In genomic region chr6:37182736-37183590, GRCh38 we compare ENCODE assay signal across 7 cellular contexts. TPM values are rescaled to one million over a fixed set of nuclear protein-coding genes. Genes with fewer than 3 reads are reported as not detected.
DNase-seq lines count a peak whose midpoint lies in the region; ATAC-seq and TF ChIP-seq lines count a peak whose summit lies in the region.

No MANE protein-coding gene starts in this region.

- H3K4me3 ChIP-seq in brain microvascular endothelial cell (ENCODE audit: low read depth, low read length), result no peak overlapping the region

- no peaks in the 10 kb centered on the region for H3K27me3 ChIP-seq in brain microvascular endothelial cell (replicated peaks)

- H3K4me3 Mint-ChIP-seq in stimulated activated naive CD8-positive, alpha-beta T cell treated with anti-CD3 and anti-CD28 coated beads, Interleukin-15, Interleukin-2, amounts not matched to agents 100 ng/mL and 50 ng/mL, for 24 hours, result peak overlapping the region; percentile 62

- ATAC-seq in left lobe of liver (peak; percentile 70), GM18498 (IDR thresholded peaks at IDR 0.05; ENCODE audit: unreplicated experiment) (no peak)

- no peak for TF ChIP-seq CTCF in brain microvascular endothelial cell (IDR thresholded peaks at IDR 0.05; ENCODE audit: low read depth, low read length, missing control alignments)

- H3K27ac ChIP-seq in brain microvascular endothelial cell, result no peak overlapping the region

- no peaks in the 10 kb centered on the region for H3K36me3 ChIP-seq in brain microvascular endothelial cell (replicated peaks)

- H3K9me3 Mint-ChIP-seq in stimulated activated naive CD8-positive, alpha-beta T cell treated with anti-CD3 and anti-CD28 coated beads, Interleukin-15, Interleukin-2, amounts not matched to agents 100 ng/mL and 50 ng/mL, for 24 hours, result no peaks in the 10 kb centered on the region

- DNase-seq in NAMALWA (ENCODE audit: low spot score) (peak; percentile 48), left lobe of liver (ENCODE audit: low spot score) (no peak), brain microvascular endothelial cell (no peak), NCI-H1105 treated with DMSO at 0.1 percent for 48 hours (lab: John Stamatoyannopoulos, UW) (no peak)
- DNase-seq in activated CD8-positive, alpha-beta memory T cell treated with anti-CD3 and anti-CD28 coated beads, Interleukin-2, amount 50 U/mL, for 48 hours, result peak; percentile 77

- H3K4me1 Mint-ChIP-seq in stimulated activated naive CD8-positive, alpha-beta T cell treated with anti-CD3 and anti-CD28 coated beads, Interleukin-15, Interleukin-2, amounts not matched to agents 100 ng/mL and 50 ng/mL, for 24 hours (ENCODE audit: low read depth), result peaks cover 59% of the 10 kb centered on the region

- H3K27me3 Mint-ChIP-seq in stimulated activated naive CD8-positive, alpha-beta T cell treated with anti-CD3 and anti-CD28 coated beads, Interleukin-15, Interleukin-2, amounts not matched to agents 100 ng/mL and 50 ng/mL, for 24 hours, result no peaks in the 10 kb centered on the region

- no peaks in the 10 kb centered on the region for H3K36me3 Mint-ChIP-seq in stimulated activated naive CD8-positive, alpha-beta T cell treated with anti-CD3 and anti-CD28 coated beads, Interleukin-15, Interleukin-2, amounts not matched to agents 100 ng/mL and 50 ng/mL, for 24 hours (ENCODE audit: low read depth)

- in situ Hi-C loops in brain microvascular endothelial cell (cut with HindIII; ENCODE audit: low pct_ligation_motif_present, low sequenced_read_pairs), result no loop called here

- H3K27ac Mint-ChIP-seq in stimulated activated naive CD8-positive, alpha-beta T cell treated with anti-CD3 and anti-CD28 coated beads, Interleukin-15, Interleukin-2, amounts not matched to agents 100 ng/mL and 50 ng/mL, for 24 hours, result peak overlapping the region; percentile 96

RNA-seq across cellular contexts. Expression of gene PIM1, which starts 13.0 kb away (rescaled TPM):
- 5.7 TPM for total RNA-seq in left lobe of liver

Comparison
In these comparisons a context has a peak if more than half of its experiments do, and no peak if none do; other contexts are left out.
1. DNase-seq: peak in NAMALWA (single experiment) and activated CD8-positive, alpha-beta memory T cell treated with anti-CD3 and anti-CD28 coated beads, Interleukin-2, amount 50 U/mL, for 48 hours (single experiment); none in left lobe of liver (single experiment), brain microvascular endothelial cell (single experiment) and NCI-H1105 treated with DMSO at 0.1 percent for 48 hours (single experiment).